8 cellular contexts compared by ENCODE assay signal in genomic region chr1:7770939-7771672, GRCh38. TPM values are rescaled to one million over a fixed set of nuclear protein-coding genes. Genes with fewer than 3 reads are reported as not detected.
DNase-seq lines count a peak whose midpoint lies in the region; ATAC-seq and TF ChIP-seq lines count a peak whose summit lies in the region.

TSS of gene VAMP3 (plus strand) at chr1:7771296. CDS start at chr1:7771384, 88 bp downstream.

- peak within 1 kb of the TSS; percentile 96 for H2AFZ ChIP-seq in osteoblast (ENCODE audit: low read length)

- H3K27ac ChIP-seq in KOPT-K1 (ENCODE audit: low read depth, low read length, poor library complexity, severe bottlenecking), result peak within 1 kb of the TSS; percentile 59
- H3K27ac ChIP-seq in osteoblast (ENCODE audit: low read depth, low read length), result peak within 1 kb of the TSS; percentile 60
- peak within 1 kb of the TSS; percentile 80 to 91 for H3K27ac ChIP-seq in testis

- H3K27me3 ChIP-seq in osteoblast (ENCODE audit: insufficient read depth, low read length) (no peaks in the 10 kb centered on the region), testis (no peaks in the 10 kb centered on the region)

- H3K9me3 ChIP-seq in KOPT-K1 (ENCODE audit: insufficient read depth, low read length, poor library complexity, severe bottlenecking) (no peaks in the 10 kb centered on the region), osteoblast (ENCODE audit: low read depth, low read length) (no peaks in the 10 kb centered on the region), testis (no peaks in the 10 kb centered on the region)

- H3K79me2 ChIP-seq in osteoblast (ENCODE audit: insufficient read depth, low read length), result peaks cover 46% of the 10 kb centered on the region

- no peak for TF ChIP-seq POLR2A in testis (IDR thresholded peaks at IDR 0.05)

- ATAC-seq in GM21529 (IDR thresholded peaks at IDR 0.05; ENCODE audit: unreplicated experiment), result peak; percentile 76
- peak; percentile 88 for ATAC-seq in SK-N-SH treated with all-trans-retinoic acid at 6 μM for 48 hours

- TF ChIP-seq CTCF in osteoblast (IDR thresholded peaks at IDR 0.05; ENCODE audit: extremely low read depth, low read depth, low read length) (no peak), testis (IDR thresholded peaks at IDR 0.05) (no peak)

- peak within 1 kb of the TSS; percentile 87 for H3K4me3 ChIP-seq in osteoblast (ENCODE audit: insufficient read depth, low read length)
- peak within 1 kb of the TSS; percentile 86 to 96 for H3K4me3 ChIP-seq in testis

- H3K4me1 ChIP-seq in osteoblast (ENCODE audit: insufficient read depth, low read length) (peaks cover 11% of the 10 kb centered on the region), testis (peaks cover 11% of the 10 kb centered on the region)

- DNase-seq in DMS153 treated with DMSO at 0.1 percent for 48 hours (lab: John Stamatoyannopoulos, UW; ENCODE audit: unreplicated experiment), result peak; percentile 68
- peak; percentile 81 for DNase-seq in activated naive CD4-positive, alpha-beta T cell treated with anti-CD3 and anti-CD28 coated beads, Interleukin-2, amount 50 U/mL, for 16 hours
- no peak for DNase-seq in glomerular endothelial cell (ENCODE audit: extremely low read depth, low read depth, low spot score)
- DNase-seq in osteoblast (ENCODE audit: insufficient read length, low spot score, missing footprints), result peak; percentile 99
- DNase-seq in testis, result peak; percentile 92

- intact Hi-C loops in testis (cut with DNase I; ENCODE audit: low total_unique reads), result no loop called here

- H4K20me1 ChIP-seq in osteoblast (ENCODE audit: insufficient read depth, low read length), result peaks cover 7% of the 10 kb centered on the region

- H3K36me3 ChIP-seq in KOPT-K1 (ENCODE audit: insufficient read depth, low read length) (peaks cover 19% of the 10 kb centered on the region), osteoblast (ENCODE audit: insufficient read depth, low read length) (peaks cover 15% of the 10 kb centered on the region), testis (ENCODE audit: low read depth, missing control alignments) (no peaks in the 10 kb centered on the region)

- H3K4me2 ChIP-seq in osteoblast (ENCODE audit: insufficient read depth, low read length), result peak within 1 kb of the TSS; percentile 99

- 0 to 1% methylated on average over 8 to 36 of the region's 87 CpGs for WGBS in testis, 2 donors

TF ChIP-seq in SK-N-SH treated with all-trans-retinoic acid at 6 μM for 48 hours, 23 proteins besides CTCF, POLR2A, EP300 and RAD21:
- TF ChIP-seq ZNF8 (CRISPR knock-in tag; IDR thresholded peaks at IDR 0.05) (no peak), OSR1 (CRISPR knock-in tag; IDR thresholded peaks at IDR 0.05) (no peak), POU6F1 (CRISPR knock-in tag; IDR thresholded peaks at IDR 0.05; ENCODE audit: borderline replicate concordance, low read depth) (no peak), ZFP3 (CRISPR knock-in tag; IDR thresholded peaks at IDR 0.05) (no peak), ZNF565 (CRISPR knock-in tag; conservative IDR thresholded peaks at IDR 0.05; ENCODE audit: low read depth) (no peak), CREB5 (CRISPR knock-in tag; IDR thresholded peaks at IDR 0.05; ENCODE audit: low read depth) (no peak), GLIS3 (CRISPR knock-in tag; IDR thresholded peaks at IDR 0.05) (no peak), TSHZ2 (CRISPR knock-in tag; IDR thresholded peaks at IDR 0.05) (no peak), ZC3H10 (CRISPR knock-in tag; IDR thresholded peaks at IDR 0.05) (no peak), PPARA (CRISPR knock-in tag; IDR thresholded peaks at IDR 0.05; ENCODE audit: borderline replicate concordance) (no peak), ISL1 (CRISPR knock-in tag; IDR thresholded peaks at IDR 0.05) (no peak), PATZ1 (CRISPR knock-in tag; IDR thresholded peaks at IDR 0.05; ENCODE audit: borderline replicate concordance) (no peak), ESRRG (CRISPR knock-in tag; IDR thresholded peaks at IDR 0.05) (no peak), ARNTL (CRISPR knock-in tag; IDR thresholded peaks at IDR 0.05; ENCODE audit: borderline replicate concordance, low read depth) (no peak), SNAI2 (CRISPR knock-in tag; IDR thresholded peaks at IDR 0.05) (no peak), RARB (CRISPR knock-in tag; IDR thresholded peaks at IDR 0.05) (no peak), TCF4 (CRISPR knock-in tag; IDR thresholded peaks at IDR 0.05; ENCODE audit: borderline replicate concordance) (no peak)

RNA-seq across cellular contexts. Expression of gene VAMP3, which starts in this region (rescaled TPM):
- total RNA-seq in glomerular endothelial cell (199 and 205 TPM in 2 replicates), osteoblast (101 and 103 TPM in 2 replicates), testis (10 to 100 TPM; 77.3 to 99.5 TPM)
- polyA plus RNA-seq in testis (ENCODE audit: insufficient read depth, low read depth, low replicate concordance), result 95.5 TPM
